ENCODE assay signal across 21 cellular contexts in the genomic region with DNA sequence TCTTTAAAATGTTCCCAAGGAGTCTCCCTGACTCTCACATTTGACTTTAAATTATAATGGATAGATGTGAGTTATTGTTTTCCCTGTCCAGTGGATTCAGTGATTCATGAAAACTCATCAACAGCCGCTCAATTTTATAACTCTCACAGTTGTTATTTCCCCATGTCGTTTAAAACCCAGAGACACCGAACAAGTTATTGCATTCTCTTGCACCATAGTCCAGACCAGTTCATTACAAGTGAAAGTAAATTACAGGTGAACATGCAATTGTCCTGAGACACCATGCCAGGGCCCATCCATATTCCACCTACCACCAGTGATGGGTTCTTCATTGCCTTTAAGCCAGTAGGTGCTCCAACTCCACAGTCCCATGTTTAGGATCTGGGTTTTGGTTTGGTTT.
A peak's percentile ranks its signal among the peaks of the same experiment; 100 is the strongest.
DNase-seq lines count a peak whose midpoint lies in the region; ATAC-seq and TF ChIP-seq lines count a peak whose summit lies in the region.
"Had no signal": no experiment of that assay in that cellular context is flagged by ENCODE, and none has a peak within 500 bp of the region (broad histone marks: within the 10 kb centered on the region; RNA-seq: fewer than 3 reads in every experiment).

No MANE protein-coding gene starts in this region.

- TF ChIP-seq CTCF in fibroblast of villous mesenchyme (IDR thresholded peaks at IDR 0.05; ENCODE audit: insufficient read depth, low read depth, low read length): no peak
- no peak for TF ChIP-seq CTCF in neural progenitor cell (IDR thresholded peaks at IDR 0.05)

- no peaks in the 10 kb centered on the region for H3K36me3 Mint-ChIP-seq in neural progenitor cell
- H3K36me3 Mint-ChIP-seq: CD4-positive, CD25-positive, alpha-beta regulatory T cell; CD8-positive, alpha-beta T cell had no signal

- H3K27ac Mint-ChIP-seq in neural progenitor cell: no peak overlapping the region
- H3K27ac Mint-ChIP-seq: B cell; CD4-positive, CD25-positive, alpha-beta regulatory T cell; CD8-positive, alpha-beta T cell; HFFc6 had no signal

- no peak overlapping the region for H3K4me2 ChIP-seq in GM23248 (ENCODE audit: unreplicated experiment)
- peak overlapping the region; percentile 51 for H3K4me2 ChIP-seq in neural progenitor cell
- H3K4me2 ChIP-seq: BLaER1 had no signal

- H3K4me1 ChIP-seq in GM23248 (ENCODE audit: insufficient read depth) (0 out of 2 replicates have a peak, but pooled peaks cover 7% of the 10 kb centered on the region), neural progenitor cell (peaks cover 13% of the 10 kb centered on the region)
- no peaks in the 10 kb centered on the region for H3K4me1 ChIP-seq in effector memory CD4-positive, alpha-beta T cell (ENCODE audit: control insufficient read depth, insufficient read depth, low read length, poor library complexity, severe bottlenecking)
- H3K4me1 ChIP-seq: BLaER1, Caco-2, HAP-1 had no signal

- peaks cover 2% of the 10 kb centered on the region for H3K9me3 Mint-ChIP-seq in neural progenitor cell
- H3K9me3 Mint-ChIP-seq: CD8-positive, alpha-beta T cell had no signal

- H3K27me3 Mint-ChIP-seq in neural progenitor cell (ENCODE audit: insufficient read depth, low read depth): peaks cover 15% of the 10 kb centered on the region

- in situ Hi-C loops in GM23248 (cut with MboI): no loop called here

- no peaks in the 10 kb centered on the region for H3K9me2 ChIP-seq in GM23248 (ENCODE audit: insufficient read depth)

- 19 to 28% methylated on average over 3 of the region's 3 CpGs for WGBS in GM23248 (ENCODE audit: low coverage in 1 of 2, low lambda C conversion rate in 2 of 2, missing lambda C conversion rate in 2 of 2), 2 experiments

- H3K9me3 ChIP-seq in GM23248 (ENCODE audit: low read depth) (no peaks in the 10 kb centered on the region), neural progenitor cell (ENCODE audit: low read depth) (no peaks in the 10 kb centered on the region)
- H3K9me3 ChIP-seq in effector memory CD4-positive, alpha-beta T cell (ENCODE audit: control insufficient read depth, low read length): no peaks in the 10 kb centered on the region
- H3K9me3 ChIP-seq: BLaER1, Caco-2, HAP-1 had no signal

- ATAC-seq in HG02588 (IDR thresholded peaks at IDR 0.05; ENCODE audit: unreplicated experiment): no peak
- ATAC-seq: CD8-positive, alpha-beta T cell; GM12878 had no signal

- H2AFZ ChIP-seq in GM23248 (no peak overlapping the region), neural progenitor cell (replicated peaks) (no peak overlapping the region)

- H3K27ac ChIP-seq in GM23248 (no peak overlapping the region), neural progenitor cell (no peak overlapping the region)
- H3K27ac ChIP-seq in effector memory CD4-positive, alpha-beta T cell (ENCODE audit: insufficient read depth, low read length, poor library complexity, severe bottlenecking): no peak overlapping the region
- H3K27ac ChIP-seq: 22Rv1, BLaER1, C4-2B had no signal

- H3F3A ChIP-seq in GM23248 (ENCODE audit: insufficient read depth): no peaks in the 10 kb centered on the region
- H3F3A ChIP-seq in neural progenitor cell (ENCODE audit: low read depth): no peaks in the 10 kb centered on the region

- H3K4me1 Mint-ChIP-seq in neural progenitor cell: peaks cover 24% of the 10 kb centered on the region
- H3K4me1 Mint-ChIP-seq: B cell; CD4-positive, CD25-positive, alpha-beta regulatory T cell had no signal

- no peak overlapping the region for H3K4me3 ChIP-seq in GM23248
- no peak overlapping the region for H3K4me3 ChIP-seq in fibroblast of villous mesenchyme (ENCODE audit: low read depth, low read length)
- no peak overlapping the region for H3K4me3 ChIP-seq in neural progenitor cell
- H3K4me3 ChIP-seq in effector memory CD4-positive, alpha-beta T cell (ENCODE audit: insufficient read depth, low read depth, low read length, poor library complexity, severe bottlenecking): no peak overlapping the region
- H3K4me3 ChIP-seq: BLaER1, GM12878, HAP-1 had no signal

- H3K27me3 ChIP-seq in GM23248 (replicated peaks; ENCODE audit: insufficient read depth): 0 out of 2 replicates have a peak, but pooled peaks cover 9% of the 10 kb centered on the region
- H3K27me3 ChIP-seq in neural progenitor cell: no peaks in the 10 kb centered on the region
- H3K27me3 ChIP-seq in effector memory CD4-positive, alpha-beta T cell (replicated peaks; ENCODE audit: control insufficient read depth, insufficient read depth, low read length, poor library complexity, severe bottlenecking): no peaks in the 10 kb centered on the region
- H3K27me3 ChIP-seq: BLaER1 had no signal

- no peaks in the 10 kb centered on the region for H3K79me2 ChIP-seq in GM23248 (ENCODE audit: insufficient read depth)
- no peaks in the 10 kb centered on the region for H3K79me2 ChIP-seq in neural progenitor cell (ENCODE audit: low read depth)

- H3K36me3 ChIP-seq in GM23248 (ENCODE audit: low read depth) (no peaks in the 10 kb centered on the region), neural progenitor cell (no peaks in the 10 kb centered on the region)
- no peaks in the 10 kb centered on the region for H3K36me3 ChIP-seq in effector memory CD4-positive, alpha-beta T cell (ENCODE audit: control insufficient read depth, insufficient read depth, low read length)
- H3K36me3 ChIP-seq: BLaER1, HAP-1 had no signal

- DNase-seq in GM23248 (peak; percentile 17), fibroblast of villous mesenchyme (ENCODE audit: low read depth) (peak; percentile 47), neural progenitor cell (ENCODE audit: low spot score) (no peak), NCI-H1436 (lab: John Stamatoyannopoulos, UW) (no peak)
- no peak for DNase-seq in effector memory CD4-positive, alpha-beta T cell
- DNase-seq: Caco-2; CD4-positive, CD25-positive, alpha-beta regulatory T cell; CD8-positive, alpha-beta T cell; DMS 273 treated with DMSO at 0.1 percent for 48 hours; DMS79; EL; GDM1; GOT3; HFFc6 had no signal

- H3K4me3 Mint-ChIP-seq in neural progenitor cell: peak overlapping the region; percentile 6
- H3K4me3 Mint-ChIP-seq: B cell; CD4-positive, CD25-positive, alpha-beta regulatory T cell; CD8-positive, alpha-beta T cell; HFFc6 had no signal

- H4K20me1 ChIP-seq in GM23248 (ENCODE audit: insufficient read depth) (no peaks in the 10 kb centered on the region), neural progenitor cell (ENCODE audit: low read depth) (no peaks in the 10 kb centered on the region)
- H4K20me1 ChIP-seq: BLaER1 had no signal

- H3K9ac ChIP-seq in GM23248 (no peak overlapping the region), neural progenitor cell (no peak overlapping the region)
- H3K9ac ChIP-seq: BLaER1 had no signal

Comparison
In these comparisons a context has a peak if more than half of its experiments do, and no peak if none do; other contexts are left out.
1. DNase-seq: peak in GM23248 (single experiment) and fibroblast of villous mesenchyme (single experiment); none in neural progenitor cell (single experiment), NCI-H1436 (single experiment) and effector memory CD4-positive, alpha-beta T cell (0 of 3).